ENCODE assay signal across 37 cellular contexts in the genomic region with DNA sequence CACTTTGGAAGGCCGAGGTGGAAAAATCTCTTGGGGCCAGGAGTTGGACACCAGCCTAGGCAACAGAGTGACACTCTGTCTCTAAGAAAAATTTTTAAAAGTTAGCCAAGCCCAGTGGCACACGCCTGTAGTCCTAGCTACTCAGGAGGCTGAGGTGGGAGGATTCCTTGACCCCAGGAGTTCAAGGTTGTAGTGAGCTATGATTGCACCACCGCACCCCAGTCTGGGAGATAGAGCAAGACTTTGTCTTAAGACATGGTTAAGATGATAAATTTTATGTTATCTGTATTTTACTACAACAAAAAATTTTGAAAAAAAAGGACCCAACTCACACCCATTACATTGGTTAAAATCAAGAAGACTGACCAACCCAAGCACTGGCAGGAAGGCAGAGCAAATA. TPM values are rescaled to one million over a fixed set of nuclear protein-coding genes. Genes with fewer than 3 reads are reported as not detected.
DNase-seq lines count a peak whose midpoint lies in the region; ATAC-seq, FAIRE-seq and TF ChIP-seq lines count a peak whose summit lies in the region.
"Had no signal": no experiment of that assay in that cellular context is flagged by ENCODE, and none has a peak within 500 bp of the region (broad histone marks: within the 10 kb centered on the region; RNA-seq: fewer than 3 reads in every experiment).

No MANE protein-coding gene starts in this region.

- no peak overlapping the region for H2AFZ ChIP-seq in K562 (ENCODE audit: low read depth, low read length)

- no peak overlapping the region for H3K9ac ChIP-seq in K562 (ENCODE audit: insufficient read depth in 1 of 2, low read depth in 2 of 2, low read length in 2 of 2)
- H3K9ac ChIP-seq: BLaER1; BLaER1 treated with 17β-estradiol and CSF1 and Interleukin-3, amounts not matched to agents 10 nM and 100 nM had no signal

- CTCF ChIA-PET in K562 (lab: Yijun Ruan, JAX; ENCODE audit: low intra/inter-chr PET ratio), result no interaction called here

- no peak for TF ChIP-seq CTCF in K562 (IDR thresholded peaks at IDR 0.05 in 2 of 3, conservative IDR thresholded peaks at IDR 0.05 in 1 of 3; ENCODE audit: insufficient read depth in 2 of 3, low read depth in 1 of 3, low read length in 3 of 3)
- no peak for TF ChIP-seq CTCF in GM10266 (IDR thresholded peaks at IDR 0.05; ENCODE audit: control insufficient read depth, insufficient read depth, low read depth, missing control alignments)

- H3K9me3 Mint-ChIP-seq in stimulated activated naive CD8-positive, alpha-beta T cell treated with anti-CD3 and anti-CD28 coated beads, Interleukin-15, amount 100 ng/mL, for 72 hours, result peaks cover 4 to 8% of the 10 kb centered on the region in 2 donors

- H3K9me3 ChIP-seq in K562 (replicated peaks; ENCODE audit: control insufficient read depth, insufficient read depth, low read depth, low read length), result no peaks in the 10 kb centered on the region
- H3K9me3 ChIP-seq: Caco-2 had no signal

- no peak overlapping the region for H3K4me3 ChIP-seq in K562
- H3K4me3 ChIP-seq: A549; BLaER1; BLaER1 treated with 17β-estradiol and CSF1 and Interleukin-3, amounts not matched to agents 10 nM and 100 nM had no signal

- no peaks in the 10 kb centered on the region for H3K79me2 ChIP-seq in K562 (ENCODE audit: control insufficient read depth, insufficient read depth, low read length)

- H3K27me3 Mint-ChIP-seq in stimulated activated naive CD8-positive, alpha-beta T cell treated with anti-CD3 and anti-CD28 coated beads, Interleukin-15, amount 100 ng/mL, for 72 hours, result peaks cover 9% of the 10 kb centered on the region

- H3K4me3 Mint-ChIP-seq in stimulated activated naive CD8-positive, alpha-beta T cell treated with anti-CD3 and anti-CD28 coated beads, Interleukin-15, amount 100 ng/mL, for 72 hours, result no peak overlapping the region
- H3K4me3 Mint-ChIP-seq: B cell; CD4-positive, alpha-beta memory T cell; CD4-positive, alpha-beta T cell; CD4-positive, CD25-positive, alpha-beta regulatory T cell; CD8-positive, alpha-beta memory T cell; CD8-positive, alpha-beta T cell had no signal

- H3K36me3 ChIP-seq in K562 (ENCODE audit: control insufficient read depth, insufficient read depth, low read length), result no peaks in the 10 kb centered on the region
- H3K36me3 ChIP-seq: BE2C; BLaER1; BLaER1 treated with 17β-estradiol and CSF1 and Interleukin-3, amounts not matched to agents 10 nM and 100 nM had no signal

- H3K9me1 ChIP-seq in K562 (ENCODE audit: control insufficient read depth, insufficient read depth, low read length), result no peaks in the 10 kb centered on the region

- H3K4me1 Mint-ChIP-seq in stimulated activated naive CD8-positive, alpha-beta T cell treated with anti-CD3 and anti-CD28 coated beads, Interleukin-15, amount 100 ng/mL, for 72 hours, result no peaks in the 10 kb centered on the region
- H3K4me1 Mint-ChIP-seq: B cell; CD4-positive, alpha-beta memory T cell; CD8-positive, alpha-beta memory T cell had no signal

- no peak overlapping the region for H3K27ac Mint-ChIP-seq in stimulated activated naive CD8-positive, alpha-beta T cell treated with anti-CD3 and anti-CD28 coated beads, Interleukin-15, amount 100 ng/mL, for 72 hours
- H3K27ac Mint-ChIP-seq: B cell; CD14-positive monocyte; CD4-positive, alpha-beta memory T cell; CD4-positive, alpha-beta T cell; CD4-positive, CD25-positive, alpha-beta regulatory T cell; CD8-positive, alpha-beta memory T cell; CD8-positive, alpha-beta T cell had no signal

- TF ChIP-seq POLR2A in K562 (conservative IDR thresholded peaks at IDR 0.05), result no peak

- 3% methylated on average over 3 of the region's 3 CpGs for WGBS in K562 (ENCODE audit: insufficient coverage, low coverage, missing lambda C conversion rate)

- ATAC-seq in Right ventricle myocardium superior (ENCODE audit: poor library complexity) (no peak), K562 (no peak), sciatic nerve (no peak)
- ATAC-seq in stimulated activated naive CD8-positive, alpha-beta T cell treated with anti-CD3 and anti-CD28 coated beads, Interleukin-15, amount 100 ng/mL, for 72 hours, result no peak
- ATAC-seq: CD8-positive, alpha-beta T cell had no signal

- FAIRE-seq in K562 (lab: Jason Lieb, UNC), result no peak
- FAIRE-seq: A204.1, A549, D721Med had no signal

- H3K4me2 ChIP-seq in K562 (ENCODE audit: insufficient read depth, low read length), result no peak overlapping the region
- H3K4me2 ChIP-seq: A549; BLaER1; BLaER1 treated with 17β-estradiol and CSF1 and Interleukin-3, amounts not matched to agents 10 nM and 100 nM had no signal

- POLR2A ChIA-PET in K562 (lab: Yijun Ruan, JAX), result interaction anchor here (0.7 kb wide), 2 partner anchors 96 to 559 kb away, joined by 3 to 5 read pairs; no protein-coding TSS in a partner anchor

- TF ChIP-seq RAD21 in K562 (CRISPR knock-in tag; conservative IDR thresholded peaks at IDR 0.05 in 1 of 2, IDR thresholded peaks at IDR 0.05 in 1 of 2), result no peak

- no peak for TF ChIP-seq EP300 in K562 (IDR thresholded peaks at IDR 0.05; ENCODE audit: low read length)

- DNase-seq in cardiac septum (ENCODE audit: low spot score), result peak; percentile 31
- DNase-seq in Right ventricle myocardium superior, result no peak
- DNase-seq in K562 (ENCODE audit: extremely low read depth in 1 of 4, low spot score in 3 of 4), result no peak
- DNase-seq in posterior vena cava (ENCODE audit: low spot score), result peak; percentile 13
- peak; percentile 13 for DNase-seq in sciatic nerve (ENCODE audit: low spot score)
- DNase-seq in stimulated activated naive CD8-positive, alpha-beta T cell treated with anti-CD3 and anti-CD28 coated beads, Interleukin-15, amount 100 ng/mL, for 72 hours, result no peak
- DNase-seq in GM10266 (ENCODE audit: extremely low spot score), result no peak
- DNase-seq in SIG-M5 treated with dmso at 0.1 percent for 504 hours (lab: John Stamatoyannopoulos, UW; ENCODE audit: unreplicated experiment), result no peak
- DNase-seq: 8988T; ACHN; AML-193; BE2C; C1 segment of cervical spinal cord; Caco-2; Calu3; CD4-positive, alpha-beta memory T cell; CD4-positive, alpha-beta T cell; CD4-positive, CD25-positive, alpha-beta regulatory T cell; CD8-positive, alpha-beta memory T cell; CD8-positive, alpha-beta T cell; COR-L47; DMS 273 treated with DMSO at 0.1 percent for 48 hours; DMS153; DMS53; DMS79; DMS79 treated with DMSO at 0.1 percent for 48 hours; DND-41; EL had no signal

- intact Hi-C loops in cardiac septum (cut with DNase I), result no loop called here
- intact Hi-C loops in Right ventricle myocardium superior (cut with DNase I), result no loop called here
- intact Hi-C loops in K562 (cut with micrococcal nuclease), result no loop called here
- intact Hi-C loops in posterior vena cava (cut with DNase I), result no loop called here
- intact Hi-C loops in sciatic nerve (cut with DNase I), result no loop called here

- no peaks in the 10 kb centered on the region for H4K20me1 ChIP-seq in K562 (replicated peaks; ENCODE audit: control insufficient read depth, insufficient read depth, low read length)
- H4K20me1 ChIP-seq: BLaER1; BLaER1 treated with 17β-estradiol and CSF1 and Interleukin-3, amounts not matched to agents 10 nM and 100 nM had no signal

- in situ Hi-C loops in K562 (cut with MboI), result no loop called here

- H3K27me3 ChIP-seq in K562 (ENCODE audit: control insufficient read depth in 2 of 2, insufficient read depth in 2 of 2, low read length in 2 of 2), result peaks cover 26 to 29% of the 10 kb centered on the region in 2 experiments
- H3K27me3 ChIP-seq: BLaER1; BLaER1 treated with 17β-estradiol and CSF1 and Interleukin-3, amounts not matched to agents 10 nM and 100 nM had no signal

- no peak overlapping the region for H3K27ac ChIP-seq in K562 (ENCODE audit: extremely low read depth, low read depth, low read length)
- H3K27ac ChIP-seq: 22Rv1; A549; BLaER1; BLaER1 treated with 17β-estradiol and CSF1 and Interleukin-3, amounts not matched to agents 10 nM and 100 nM; C4-2B had no signal

- H3K4me1 ChIP-seq in K562 (replicated peaks in 1 of 2; ENCODE audit: control insufficient read depth in 2 of 2, insufficient read depth in 2 of 2, low read length in 2 of 2), result no peaks in the 10 kb centered on the region
- H3K4me1 ChIP-seq: A549, BE2C, BLaER1, Caco-2 had no signal

- no TSS peak for BruUV-seq in K562 (replicated peaks; lab: Mats Ljungman, UMichigan)

RNA-seq across cellular contexts. Expression of gene SMARCD3, which starts 44.4 kb away (rescaled TPM):
- total RNA-seq in cardiac septum, result 112 TPM
- total RNA-seq in Right ventricle myocardium superior, result 131 TPM
- total RNA-seq in K562 (2011; cell fraction: chromatin; rRNA removed; ENCODE audit: low replicate concordance), result 10.6 and 29.3 TPM in 2 replicates
- total RNA-seq in K562 (2011; cell fraction: nucleolus; rRNA removed), result 11.1 and 13.0 TPM in 2 replicates
- total RNA-seq in K562 (2011; cell fraction: nucleoplasm; rRNA removed), result 9.4 and 19.5 TPM in 2 replicates
- total RNA-seq in K562 (2014; rRNA removed), result 2.2 and 2.9 TPM in 2 replicates
- 1.2 and 1.3 TPM in 2 replicates for total RNA-seq in K562 (2014; rRNA removed; fragmentation: Illumina TruSeq; extraction: Trizol)
- total RNA-seq in K562 (2015; rRNA removed; fragmentation: Illumina TruSeq; extraction: Trizol), result 1.5 and 1.8 TPM in 2 replicates
- total RNA-seq in K562 (2021), result 2.3 and 3.6 TPM in 2 replicates
- 2.7 and 4.6 TPM in 2 replicates for polyA plus RNA-seq in K562 (2011; rRNA removed)
- polyA plus RNA-seq in K562 (2011; cell fraction: cytosol; rRNA removed), result 3.2 and 4.4 TPM in 2 replicates
- polyA plus RNA-seq in K562 (2011; cell fraction: nucleus; rRNA removed), result 26.3 and 28.4 TPM in 2 replicates
- 6.9 and 15.2 TPM in 2 replicates for polyA plus RNA-seq in K562 (2012)
- 1.9 and 2.6 TPM in 2 replicates for polyA plus RNA-seq in K562 (2014; fragmentation: Illumina TruSeq; extraction: Trizol)
- polyA plus RNA-seq in K562 (2014; fragmentation: Nextera tagmentation; extraction: Ambion mirVana), result under 1 TPM; 0.43 to 0.46 TPM
- 2.6 and 3.0 TPM in 2 replicates for polyA plus RNA-seq in K562 (2014; rRNA removed)
- polyA minus RNA-seq in K562 (2011; rRNA and poly(A)+ RNA removed), result 1.2 and 1.3 TPM in 2 replicates
- 1.9 and 2.6 TPM in 2 replicates for polyA minus RNA-seq in K562 (2011; cell fraction: cytosol; rRNA and poly(A)+ RNA removed)
- 3.0 and 3.2 TPM in 2 replicates for polyA minus RNA-seq in K562 (2011; cell fraction: nucleus; rRNA and poly(A)+ RNA removed)
- total RNA-seq in posterior vena cava, result 10 to 100 TPM; 45.8 to 68.4 TPM
- total RNA-seq in sciatic nerve, result 50.7 TPM
- total RNA-seq: B cell had no signal

RNA-seq across cellular contexts. Expression of gene NUB1, which starts 48.8 kb away (rescaled TPM):
- total RNA-seq in cardiac septum (32.6 TPM), Right ventricle myocardium superior (30.8 TPM), K562 (2014; rRNA removed) (67.8 and 89.7 TPM in 2 replicates), K562 (2014; rRNA removed; fragmentation: Illumina TruSeq; extraction: Trizol) (75.8 and 103 TPM in 2 replicates), K562 (2015; rRNA removed; fragmentation: Illumina TruSeq; extraction: Trizol) (101 and 114 TPM in 2 replicates), K562 (2021) (55.3 and 58.0 TPM in 2 replicates), posterior vena cava (10 to 100 TPM; 33.0 to 37.9 TPM), sciatic nerve (48.5 TPM)
- total RNA-seq in K562 (2011; cell fraction: chromatin; rRNA removed; ENCODE audit: low replicate concordance), result 62.3 and 136 TPM in 2 replicates
- total RNA-seq in K562 (2011; cell fraction: nucleolus; rRNA removed), result 36.0 and 40.3 TPM in 2 replicates
- 73.5 and 98.2 TPM in 2 replicates for total RNA-seq in K562 (2011; cell fraction: nucleoplasm; rRNA removed)
- polyA plus RNA-seq in K562 (2011; rRNA removed) (57.8 and 85.2 TPM in 2 replicates), K562 (2014; fragmentation: Illumina TruSeq; extraction: Trizol) (86.5 and 159 TPM in 2 replicates), K562 (2014; fragmentation: Nextera tagmentation; extraction: Ambion mirVana) (10 to 100 TPM; 43.2 to 63.4 TPM), K562 (2014; rRNA removed) (81.6 and 99.3 TPM in 2 replicates)
- 52.6 and 53.7 TPM in 2 replicates for polyA plus RNA-seq in K562 (2011; cell fraction: cytosol; rRNA removed)
- polyA plus RNA-seq in K562 (2011; cell fraction: nucleus; rRNA removed), result 57.7 and 63.4 TPM in 2 replicates
- polyA plus RNA-seq in K562 (2012), result 81.3 and 105 TPM in 2 replicates
- polyA minus RNA-seq in K562 (2011; rRNA and poly(A)+ RNA removed), result 47.7 and 54.1 TPM in 2 replicates
- polyA minus RNA-seq in K562 (2011; cell fraction: cytosol; rRNA and poly(A)+ RNA removed), result 25.1 and 34.5 TPM in 2 replicates
- polyA minus RNA-seq in K562 (2011; cell fraction: nucleus; rRNA and poly(A)+ RNA removed), result 26.9 and 36.3 TPM in 2 replicates

Comparison
In these comparisons a context has a peak if more than half of its experiments do, and no peak if none do; other contexts are left out.
1. DNase-seq: peak in cardiac septum (single experiment), posterior vena cava (single experiment) and sciatic nerve (single experiment); none in Right ventricle myocardium superior (single experiment), K562 (0 of 4), stimulated activated naive CD8-positive, alpha-beta T cell treated with anti-CD3 and anti-CD28 coated beads, Interleukin-15, amount 100 ng/mL, for 72 hours (0 of 2), GM10266 (single experiment) and SIG-M5 treated with dmso at 0.1 percent for 504 hours (single experiment).